8 cellular contexts compared by ENCODE assay signal in the genomic region with DNA sequence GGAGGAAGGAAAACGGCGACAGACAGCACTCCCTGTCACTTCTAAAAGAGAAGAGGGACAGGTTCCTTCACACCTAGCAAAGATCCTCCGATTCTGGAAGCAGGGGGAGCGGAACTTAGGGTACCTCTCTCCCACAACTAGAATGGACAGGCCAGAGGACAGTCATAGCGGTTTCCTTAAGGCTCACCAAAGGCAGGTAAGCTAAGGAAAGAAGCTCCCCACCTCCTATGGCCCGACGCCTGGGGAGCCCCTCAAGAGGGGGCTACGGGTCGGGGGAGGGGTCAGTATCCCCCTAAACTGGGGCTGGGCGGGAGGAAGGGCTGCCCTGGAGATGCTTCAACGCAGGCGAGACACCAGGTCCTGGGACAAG. TPM values are rescaled to one million over a fixed set of nuclear protein-coding genes. Genes with fewer than 3 reads are reported as not detected.
DNase-seq lines count a peak whose midpoint lies in the region; ATAC-seq, FAIRE-seq and TF ChIP-seq lines count a peak whose summit lies in the region.

No MANE protein-coding gene starts in this region.

- peaks cover 20% of the 10 kb centered on the region for H3K4me1 Mint-ChIP-seq in T-helper 1 cell treated with Interleukin-12 subunit alpha and Interleukin-12 subunit beta and Interleukin-4 antibody, amounts not matched to agents 30 μg/mL and 1 μg/mL, for 36 hours (ENCODE audit: low read depth)
- peaks cover 33% of the 10 kb centered on the region for H3K4me1 Mint-ChIP-seq in activated naive CD8-positive, alpha-beta T cell (ENCODE audit: low read depth)

- no peaks in the 10 kb centered on the region for H3K9me1 ChIP-seq in keratinocyte (ENCODE audit: control insufficient read depth, extremely low read depth, insufficient read depth, low read length)

- no peak for TF ChIP-seq CTCF in keratinocyte (optimal IDR thresholded peaks at IDR 0.05 in 1 of 3, IDR thresholded peaks at IDR 0.05 in 1 of 3, conservative IDR thresholded peaks at IDR 0.05 in 1 of 3; ENCODE audit: extremely low read depth in 1 of 3, insufficient read depth in 2 of 3, low read length in 3 of 3)
- no peak for TF ChIP-seq CTCF in thoracic aorta (IDR thresholded peaks at IDR 0.05)
- TF ChIP-seq CTCF in GM13976 (IDR thresholded peaks at IDR 0.05; ENCODE audit: borderline replicate concordance, control extremely low read depth, extremely low read depth, insufficient read depth, missing control alignments) = no peak

- H3K4me3 ChIP-seq in keratinocyte (ENCODE audit: control insufficient read depth in 2 of 3, extremely low read depth in 1 of 3, insufficient read depth in 2 of 3, low read depth in 1 of 3, low read length in 3 of 3) (peak overlapping the region; percentile 81 to 99 (median 99)), thoracic aorta (peak overlapping the region; percentile 97)

- in situ Hi-C loops in GM13976 (cut with MboI; ENCODE audit: low sequenced_read_pairs, unreplicated experiment) = no loop called here

- no peaks in the 10 kb centered on the region for H3K9me3 Mint-ChIP-seq in T-helper 1 cell treated with Interleukin-12 subunit alpha and Interleukin-12 subunit beta and Interleukin-4 antibody, amounts not matched to agents 30 μg/mL and 1 μg/mL, for 36 hours
- H3K9me3 Mint-ChIP-seq in activated naive CD8-positive, alpha-beta T cell (ENCODE audit: low read depth) = no peaks in the 10 kb centered on the region

- peaks cover 50% of the 10 kb centered on the region for H3K79me2 ChIP-seq in keratinocyte (ENCODE audit: control insufficient read depth, insufficient read depth, low read length)

- H3K9me3 ChIP-seq in keratinocyte (ENCODE audit: control insufficient read depth, low read depth, low read length) (no peaks in the 10 kb centered on the region), thoracic aorta (no peaks in the 10 kb centered on the region)

- peak overlapping the region; percentile 87 for H3K4me3 Mint-ChIP-seq in T-helper 1 cell treated with Interleukin-12 subunit alpha and Interleukin-12 subunit beta and Interleukin-4 antibody, amounts not matched to agents 30 μg/mL and 1 μg/mL, for 36 hours
- H3K4me3 Mint-ChIP-seq in activated naive CD8-positive, alpha-beta T cell = peak overlapping the region; percentile 94

- peaks cover 3% of the 10 kb centered on the region for H4K20me1 ChIP-seq in keratinocyte (ENCODE audit: control insufficient read depth, extremely low read depth, insufficient read depth, low read length)

- H3K4me1 ChIP-seq in keratinocyte (ENCODE audit: control insufficient read depth, extremely low read depth, insufficient read depth, low read length) (peaks cover 17% of the 10 kb centered on the region), thoracic aorta (ENCODE audit: control insufficient read depth in 1 of 2, low read depth in 2 of 2) (peaks cover 19 to 39% of the 10 kb centered on the region in 2 donors)

- H3K36me3 Mint-ChIP-seq in T-helper 1 cell treated with Interleukin-12 subunit alpha and Interleukin-12 subunit beta and Interleukin-4 antibody, amounts not matched to agents 30 μg/mL and 1 μg/mL, for 36 hours (ENCODE audit: low read depth) = peaks cover 8% of the 10 kb centered on the region
- H3K36me3 Mint-ChIP-seq in activated naive CD8-positive, alpha-beta T cell = no peaks in the 10 kb centered on the region

- H3K36me3 ChIP-seq in keratinocyte (ENCODE audit: control insufficient read depth in 2 of 2, extremely low read depth in 1 of 2, insufficient read depth in 2 of 2, low read length in 2 of 2) (peaks cover 6 to 7% of the 10 kb centered on the region in 2 experiments), thoracic aorta (no peaks in the 10 kb centered on the region)

- dilution Hi-C loops in keratinocyte (cut with MboI; ENCODE audit: extremely low pct_ligation_motif_present, low sequenced_read_pairs) = no loop called here

- peak; percentile 27 for ATAC-seq in thoracic aorta (ENCODE audit: insufficient number of reproducible peaks, low FRiP score, low read depth)

- H3K27me3 Mint-ChIP-seq in T-helper 1 cell treated with Interleukin-12 subunit alpha and Interleukin-12 subunit beta and Interleukin-4 antibody, amounts not matched to agents 30 μg/mL and 1 μg/mL, for 36 hours (ENCODE audit: low read depth) = no peaks in the 10 kb centered on the region
- no peaks in the 10 kb centered on the region for H3K27me3 Mint-ChIP-seq in activated naive CD8-positive, alpha-beta T cell

- FAIRE-seq in keratinocyte (lab: Jason Lieb, UNC) = no peak

- H2AFZ ChIP-seq in keratinocyte (ENCODE audit: control insufficient read depth, low read length) = peak overlapping the region; percentile 53

- H3K27me3 ChIP-seq in keratinocyte (ENCODE audit: control insufficient read depth, extremely low read depth, insufficient read depth, low read length) (no peaks in the 10 kb centered on the region), thoracic aorta (replicated peaks; ENCODE audit: insufficient read depth) (no peaks in the 10 kb centered on the region)

- H3K4me2 ChIP-seq in keratinocyte (ENCODE audit: control insufficient read depth, extremely low read depth, insufficient read depth, low read depth, low read length) = peak overlapping the region; percentile 99

- H3K27ac Mint-ChIP-seq in T-helper 1 cell treated with Interleukin-12 subunit alpha and Interleukin-12 subunit beta and Interleukin-4 antibody, amounts not matched to agents 30 μg/mL and 1 μg/mL, for 36 hours = peak overlapping the region; percentile 63
- peak overlapping the region; percentile 94 for H3K27ac Mint-ChIP-seq in activated naive CD8-positive, alpha-beta T cell

- peak overlapping the region; percentile 86 for H3K27ac ChIP-seq in keratinocyte (ENCODE audit: control insufficient read depth, insufficient read depth, low read length)
- H3K27ac ChIP-seq in thoracic aorta = peak overlapping the region; percentile 75 to 83

- peak overlapping the region; percentile 98 for H3K9ac ChIP-seq in keratinocyte (ENCODE audit: control insufficient read depth, extremely low read depth, insufficient read depth, low read length)

- no peak for DNase-seq in T-helper 1 cell
- DNase-seq in keratinocyte (ENCODE audit: low read depth, low spot score) = no peak
- DNase-seq in thoracic aorta (ENCODE audit: low spot score) = no peak
- no peak for DNase-seq in GM13976 (ENCODE audit: low spot score)
- DNase-seq in 8988T = no peak
- no peak for DNase-seq in middle frontal gyrus (ENCODE audit: extremely low spot score, low spot score)

RNA-seq across cellular contexts. Expression of a gene that starts 0.3 kb away (rescaled TPM):
- polyA plus RNA-seq in keratinocyte = 162 to 205 TPM (median 190 TPM) in 3 replicates
- polyA plus RNA-seq in keratinocyte (2011; ENCODE audit: low read depth) = 39.1 TPM
- polyA plus RNA-seq in keratinocyte (2011; cell fraction: cytosol; rRNA removed) = 175 and 251 TPM in 2 replicates
- polyA plus RNA-seq in keratinocyte (2011; cell fraction: nucleus; rRNA removed) = 119 and 154 TPM in 2 replicates
- polyA plus RNA-seq in keratinocyte (2012; ENCODE audit: low replicate concordance) = 93.5 and 168 TPM in 2 replicates
- polyA minus RNA-seq in keratinocyte = 92.2 to 195 TPM (median 110 TPM) in 3 replicates
- polyA minus RNA-seq in keratinocyte (2011; cell fraction: cytosol; rRNA and poly(A)+ RNA removed) = 108 TPM
- polyA minus RNA-seq in keratinocyte (2011; cell fraction: nucleus; rRNA and poly(A)+ RNA removed) = 31.3 and 35.6 TPM in 2 replicates
- total RNA-seq in thoracic aorta = 100 to 1,000 TPM in 1 of 2 donors, 10 to 100 TPM in 1; 89.2 to 158 TPM

RNA-seq across cellular contexts. Expression of a gene that starts 26.4 kb away (rescaled TPM):
- not detected in 3 replicates for polyA plus RNA-seq in keratinocyte
- not detected for polyA plus RNA-seq in keratinocyte (2011; ENCODE audit: low read depth)
- polyA plus RNA-seq in keratinocyte (2011; cell fraction: cytosol; rRNA removed) = 0.01 TPM in 1 of 2 replicates, not detected in the other
- not detected in 2 replicates for polyA plus RNA-seq in keratinocyte (2011; cell fraction: nucleus; rRNA removed)
- not detected in 2 replicates for polyA plus RNA-seq in keratinocyte (2012; ENCODE audit: low replicate concordance)
- 0.06 TPM in 1 of 3 replicates, not detected in the others for polyA minus RNA-seq in keratinocyte
- not detected for polyA minus RNA-seq in keratinocyte (2011; cell fraction: cytosol; rRNA and poly(A)+ RNA removed)
- polyA minus RNA-seq in keratinocyte (2011; cell fraction: nucleus; rRNA and poly(A)+ RNA removed) = not detected in 2 replicates
- total RNA-seq in thoracic aorta = under 1 TPM in 1 of 2 donors, not detected in 1; 0.21 TPM

RNA-seq across cellular contexts. Expression of a gene that starts 30.8 kb away (rescaled TPM):
- not detected in 3 replicates for polyA plus RNA-seq in keratinocyte
- not detected for polyA plus RNA-seq in keratinocyte (2011; ENCODE audit: low read depth)
- polyA plus RNA-seq in keratinocyte (2011; cell fraction: cytosol; rRNA removed) = not detected in 2 replicates
- polyA plus RNA-seq in keratinocyte (2011; cell fraction: nucleus; rRNA removed) = not detected in 2 replicates
- not detected in 2 replicates for polyA plus RNA-seq in keratinocyte (2012; ENCODE audit: low replicate concordance)
- not detected in 3 replicates for polyA minus RNA-seq in keratinocyte
- polyA minus RNA-seq in keratinocyte (2011; cell fraction: cytosol; rRNA and poly(A)+ RNA removed) = not detected
- polyA minus RNA-seq in keratinocyte (2011; cell fraction: nucleus; rRNA and poly(A)+ RNA removed) = not detected in 2 replicates
- total RNA-seq in thoracic aorta = not detected

RNA-seq across cellular contexts. Expression of a gene that starts 31.9 kb away (rescaled TPM):
- 0.03 TPM in 1 of 3 replicates, not detected in the others for polyA plus RNA-seq in keratinocyte
- polyA plus RNA-seq in keratinocyte (2011; ENCODE audit: low read depth) = not detected
- not detected in 2 replicates for polyA plus RNA-seq in keratinocyte (2011; cell fraction: cytosol; rRNA removed)
- not detected in 2 replicates for polyA plus RNA-seq in keratinocyte (2011; cell fraction: nucleus; rRNA removed)
- polyA plus RNA-seq in keratinocyte (2012; ENCODE audit: low replicate concordance) = 0.16 and 0.18 TPM in 2 replicates
- not detected in 3 replicates for polyA minus RNA-seq in keratinocyte
- polyA minus RNA-seq in keratinocyte (2011; cell fraction: cytosol; rRNA and poly(A)+ RNA removed) = not detected
- polyA minus RNA-seq in keratinocyte (2011; cell fraction: nucleus; rRNA and poly(A)+ RNA removed) = not detected in 2 replicates
- not detected for total RNA-seq in thoracic aorta

RNA-seq across cellular contexts. Expression of a gene that starts 33.3 kb away (rescaled TPM):
- polyA plus RNA-seq in keratinocyte = 26.1 to 42.0 TPM (median 28.2 TPM) in 3 replicates
- 13.2 TPM for polyA plus RNA-seq in keratinocyte (2011; ENCODE audit: low read depth)
- polyA plus RNA-seq in keratinocyte (2011; cell fraction: cytosol; rRNA removed) = 11.7 and 16.6 TPM in 2 replicates
- 132 and 177 TPM in 2 replicates for polyA plus RNA-seq in keratinocyte (2011; cell fraction: nucleus; rRNA removed)
- polyA plus RNA-seq in keratinocyte (2012; ENCODE audit: low replicate concordance) = 23.6 and 33.2 TPM in 2 replicates
- 22.0 to 38.4 TPM (median 22.8 TPM) in 3 replicates for polyA minus RNA-seq in keratinocyte
- 18.4 TPM for polyA minus RNA-seq in keratinocyte (2011; cell fraction: cytosol; rRNA and poly(A)+ RNA removed)
- 18.3 and 22.7 TPM in 2 replicates for polyA minus RNA-seq in keratinocyte (2011; cell fraction: nucleus; rRNA and poly(A)+ RNA removed)
- 10 to 100 TPM; 26.4 to 31.3 TPM for total RNA-seq in thoracic aorta
